26 cellular contexts compared by ENCODE assay signal in genomic region chr7:42414961-42415505, GRCh38.
DNase-seq lines count a peak whose midpoint lies in the region; TF ChIP-seq lines count a peak whose summit lies in the region.
"Had no signal": no experiment of that assay in that cellular context is flagged by ENCODE, and none has a peak within 500 bp of the region (broad histone marks: within the 10 kb centered on the region; RNA-seq: fewer than 3 reads in every experiment).

No MANE protein-coding gene starts in this region.

- no peaks in the 10 kb centered on the region for H3K79me2 ChIP-seq in osteoblast (ENCODE audit: insufficient read depth, low read length)

- H3K27me3 Mint-ChIP-seq in endodermal cell (ENCODE audit: insufficient read depth), result no peaks in the 10 kb centered on the region
- H3K27me3 Mint-ChIP-seq: activated naive CD8-positive, alpha-beta T cell treated with anti-CD3 and anti-CD28 coated beads, Interleukin-2, amount 10 ng/mL, durations not matched to agents 7 days and 5 days had no signal

- in situ Hi-C loops in astrocyte of the spinal cord (cut with HindIII; ENCODE audit: low sequenced_read_pairs), result no loop called here

- no peaks in the 10 kb centered on the region for H3K9me3 ChIP-seq in osteoblast (ENCODE audit: low read depth, low read length)
- no peaks in the 10 kb centered on the region for H3K9me3 ChIP-seq in endodermal cell (ENCODE audit: control insufficient read depth, low read length)
- H3K9me3 ChIP-seq: pancreas, transverse colon had no signal

- H3K4me3 ChIP-seq in HFF-Myc (replicated peaks; ENCODE audit: low read depth, low read length) (no peak overlapping the region), astrocyte of the spinal cord (ENCODE audit: low read depth, low read length) (no peak overlapping the region), fibroblast of the aortic adventitia (ENCODE audit: low read depth, low read length) (no peak overlapping the region), osteoblast (ENCODE audit: insufficient read depth, low read length) (no peak overlapping the region), endodermal cell (ENCODE audit: low read length) (no peak overlapping the region)
- H3K4me3 ChIP-seq: pancreas, transverse colon had no signal

- no peak overlapping the region for H3K27ac ChIP-seq in osteoblast (ENCODE audit: low read depth, low read length)
- H3K27ac ChIP-seq in endodermal cell (ENCODE audit: low read depth, low read length), result no peak overlapping the region
- H3K27ac ChIP-seq: pancreas, transverse colon, VCaP had no signal

- DNase-seq in HFF-Myc (ENCODE audit: extremely low read depth, low read depth) (peak; percentile 6), astrocyte of the spinal cord (ENCODE audit: low read depth, low spot score) (peak; percentile 32), fibroblast of the aortic adventitia (ENCODE audit: low read depth) (peak; percentile 17), osteoblast (ENCODE audit: insufficient read length, low spot score, missing footprints) (no peak), GDM1 (lab: John Stamatoyannopoulos, UW) (no peak), ecto neural progenitor cell (ENCODE audit: low spot score) (no peak), endodermal cell (no peak), NCI-H510A (lab: John Stamatoyannopoulos, UW) (no peak)
- DNase-seq: activated CD4-positive, alpha-beta T cell treated with anti-CD3 and anti-CD28 coated beads for 4 hours; activated effector memory CD4-positive, alpha-beta T cell treated with Interleukin-2 at 50 U/mL for 16 hours; activated naive CD8-positive, alpha-beta T cell treated with anti-CD3 and anti-CD28 coated beads, Interleukin-2, amount 10 ng/mL, durations not matched to agents 7 days and 5 days; activated T-cell treated with anti-CD3 and anti-CD28 coated beads for 4 hours; DMS153; effector CD4-positive, alpha-beta T cell; GF-D8; Karpas-422; natural killer cell; NCI-H524; NK-92 treated with Interleukin-12 subunit alpha and Interleukin-12 subunit beta, amount 100 ng/mL, for 24 hours; pancreas; retina; SHP77 treated with DMSO at 0.1 percent for 48 hours; stimulated activated CD4-positive, alpha-beta T cell treated with anti-CD3 and anti-CD28 coated beads, Interleukin-2, amount 100 ng/mL, for 24 hours; transverse colon had no signal

- H2AFZ ChIP-seq in osteoblast (ENCODE audit: low read length), result peak overlapping the region; percentile 53

- H3K27me3 ChIP-seq in osteoblast (ENCODE audit: insufficient read depth, low read length), result no peaks in the 10 kb centered on the region
- no peaks in the 10 kb centered on the region for H3K27me3 ChIP-seq in endodermal cell (ENCODE audit: control insufficient read depth, insufficient read depth, low read length, poor library complexity, severe bottlenecking)
- H3K27me3 ChIP-seq: pancreas, transverse colon had no signal

- WGBS in endodermal cell (ENCODE audit: insufficient coverage in 1 of 2, insufficient read length in 1 of 2), 2 experiments, result 85 to 100% methylated on average over 1 to 3 of the region's 3 CpGs

- no peak overlapping the region for H3K9ac ChIP-seq in endodermal cell (ENCODE audit: extremely low read depth, low read length, poor library complexity, severe bottlenecking)

- no peak for TF ChIP-seq CTCF in HFF-Myc (IDR thresholded peaks at IDR 0.05; ENCODE audit: low read depth, low read length, missing control alignments)
- TF ChIP-seq CTCF in astrocyte of the spinal cord (IDR thresholded peaks at IDR 0.05; ENCODE audit: low read depth, low read length), result no peak
- TF ChIP-seq CTCF in fibroblast of the aortic adventitia (IDR thresholded peaks at IDR 0.05; ENCODE audit: insufficient read depth, low read length), result no peak
- TF ChIP-seq CTCF in osteoblast (IDR thresholded peaks at IDR 0.05; ENCODE audit: extremely low read depth, low read depth, low read length), result no peak
- no peak for TF ChIP-seq CTCF in endodermal cell (conservative IDR thresholded peaks at IDR 0.05)

- no peak overlapping the region for H3K4me2 ChIP-seq in osteoblast (ENCODE audit: insufficient read depth, low read length)

- no peaks in the 10 kb centered on the region for H3K9me3 Mint-ChIP-seq in endodermal cell
- H3K9me3 Mint-ChIP-seq: natural killer cell; T-helper 2 cell treated with Interferon-gamma antibody and Interleukin-4, amounts not matched to agents 5 μg/mL and 100 μg/mL, for 36 hours had no signal

- no peaks in the 10 kb centered on the region for H3K4me1 ChIP-seq in osteoblast (ENCODE audit: insufficient read depth, low read length)
- no peaks in the 10 kb centered on the region for H3K4me1 ChIP-seq in endodermal cell (ENCODE audit: control insufficient read depth, insufficient read depth, low read length)
- H3K4me1 ChIP-seq: pancreas, transverse colon had no signal

- no peaks in the 10 kb centered on the region for H3K4me1 Mint-ChIP-seq in endodermal cell
- H3K4me1 Mint-ChIP-seq: activated naive CD8-positive, alpha-beta T cell treated with anti-CD3 and anti-CD28 coated beads, Interleukin-2, amount 10 ng/mL, durations not matched to agents 7 days and 5 days; natural killer cell had no signal

- H4K20me1 ChIP-seq in osteoblast (ENCODE audit: insufficient read depth, low read length), result no peaks in the 10 kb centered on the region

- no peaks in the 10 kb centered on the region for H3K36me3 Mint-ChIP-seq in endodermal cell (ENCODE audit: low read depth)
- H3K36me3 Mint-ChIP-seq: activated naive CD8-positive, alpha-beta T cell treated with anti-CD3 and anti-CD28 coated beads, Interleukin-2, amount 10 ng/mL, durations not matched to agents 7 days and 5 days; natural killer cell had no signal

- H3K27ac Mint-ChIP-seq in endodermal cell, result no peak overlapping the region
- H3K27ac Mint-ChIP-seq: activated naive CD8-positive, alpha-beta T cell treated with anti-CD3 and anti-CD28 coated beads, Interleukin-2, amount 10 ng/mL, durations not matched to agents 7 days and 5 days; natural killer cell; T-helper 2 cell treated with Interferon-gamma antibody and Interleukin-4, amounts not matched to agents 5 μg/mL and 100 μg/mL, for 36 hours had no signal

- no peak overlapping the region for H3K4me3 Mint-ChIP-seq in endodermal cell
- H3K4me3 Mint-ChIP-seq: activated naive CD8-positive, alpha-beta T cell treated with anti-CD3 and anti-CD28 coated beads, Interleukin-2, amount 10 ng/mL, durations not matched to agents 7 days and 5 days; natural killer cell; T-helper 2 cell treated with Interferon-gamma antibody and Interleukin-4, amounts not matched to agents 5 μg/mL and 100 μg/mL, for 36 hours had no signal

- H3K36me3 ChIP-seq in osteoblast (ENCODE audit: insufficient read depth, low read length) (no peaks in the 10 kb centered on the region), endodermal cell (ENCODE audit: control insufficient read depth, insufficient read depth, low read length) (no peaks in the 10 kb centered on the region)
- H3K36me3 ChIP-seq: pancreas, transverse colon had no signal

Comparison
In these comparisons a context has a peak if more than half of its experiments do, and no peak if none do; other contexts are left out.
1. DNase-seq: peak in HFF-Myc (single experiment), astrocyte of the spinal cord (single experiment) and fibroblast of the aortic adventitia (single experiment); none in osteoblast (single experiment), GDM1 (single experiment), ecto neural progenitor cell (single experiment), endodermal cell (single experiment) and NCI-H510A (single experiment).